Comparison of ENCODE assay signal across 8 cellular contexts in genomic region chr3:189148090-189148507, GRCh38. TPM values are rescaled to one million over a fixed set of nuclear protein-coding genes. Genes with fewer than 3 reads are reported as not detected.
DNase-seq lines count a peak whose midpoint lies in the region; ATAC-seq and TF ChIP-seq lines count a peak whose summit lies in the region.

No MANE protein-coding gene starts in this region.

- WGBS in prostate gland: 32% methylated on average over 6 of the region's 6 CpGs
- 24 to 27% methylated on average over 6 of the region's 6 CpGs for WGBS in aorta, 2 donors

- intact Hi-C loops in cardiac septum (cut with DNase I) (loop anchor here (2.0 to 10.0 kb wide), 3 partner anchors 191 to 1409 kb away; no protein-coding TSS in a partner anchor), prostate gland (cut with DNase I) (loop anchor here (5.0 kb wide), 2 partner anchors 191 to 1411 kb away; no protein-coding TSS in a partner anchor), aorta (cut with DNase I) (loop anchor here (5.0 to 10.0 kb wide), 3 partner anchors 183 to 1413 kb away; no protein-coding TSS in a partner anchor)

- H3K9me3 ChIP-seq in prostate gland (no peaks in the 10 kb centered on the region), aorta (ENCODE audit: control insufficient read depth, low read length) (no peaks in the 10 kb centered on the region)

- no peak overlapping the region for H3K4me3 ChIP-seq in prostate gland
- H3K4me3 ChIP-seq in aorta (ENCODE audit: low read length in 2 of 2): no peak overlapping the region

- H3K27ac ChIP-seq in prostate gland: no peak overlapping the region
- no peak overlapping the region for H3K27ac ChIP-seq in aorta (ENCODE audit: low read depth in 1 of 2, low read length in 2 of 2)

- H3K4me3 Mint-ChIP-seq in activated naive CD8-positive, alpha-beta T cell treated with anti-CD3 and anti-CD28 coated beads, Interleukin-2, amount 10 ng/mL, durations not matched to agents 7 days and 5 days: no peak overlapping the region

- peak; percentile 79 for DNase-seq in DMS79 treated with DMSO at 0.1 percent for 48 hours (lab: John Stamatoyannopoulos, UW)
- peak; percentile 64 for DNase-seq in LoVo (ENCODE audit: low spot score)
- peak; percentile 63 for DNase-seq in SKM-1 (lab: John Stamatoyannopoulos, UW; ENCODE audit: unreplicated experiment)
- DNase-seq in activated naive CD8-positive, alpha-beta T cell treated with anti-CD3 and anti-CD28 coated beads, Interleukin-2, amount 10 ng/mL, durations not matched to agents 7 days and 5 days: peak; percentile 42
- peak; percentile 77 for DNase-seq in cardiac septum (ENCODE audit: low spot score)
- DNase-seq in prostate gland (ENCODE audit: low spot score): peak; percentile 49
- peak; percentile 67 to 79 for DNase-seq in aorta

- no peaks in the 10 kb centered on the region for H3K27me3 Mint-ChIP-seq in activated naive CD8-positive, alpha-beta T cell treated with anti-CD3 and anti-CD28 coated beads, Interleukin-2, amount 10 ng/mL, durations not matched to agents 7 days and 5 days

- H3K27ac Mint-ChIP-seq in activated naive CD8-positive, alpha-beta T cell treated with anti-CD3 and anti-CD28 coated beads, Interleukin-2, amount 10 ng/mL, durations not matched to agents 7 days and 5 days: no peak overlapping the region

- POLR2A ChIA-PET in activated naive CD8-positive, alpha-beta T cell treated with anti-CD3 and anti-CD28 coated beads, Interleukin-2, amount 10 ng/mL, durations not matched to agents 7 days and 5 days (lab: Charles Lee): no interaction called here

- TF ChIP-seq POLR2A in prostate gland (IDR thresholded peaks at IDR 0.05): no peak

- TF ChIP-seq CTCF in prostate gland (IDR thresholded peaks at IDR 0.05): peak; percentile 66 to 88 (median 88)

- no peaks in the 10 kb centered on the region for H3K36me3 Mint-ChIP-seq in activated naive CD8-positive, alpha-beta T cell treated with anti-CD3 and anti-CD28 coated beads, Interleukin-2, amount 10 ng/mL, durations not matched to agents 7 days and 5 days

- no peaks in the 10 kb centered on the region for H3K36me3 ChIP-seq in prostate gland
- no peaks in the 10 kb centered on the region for H3K36me3 ChIP-seq in aorta (ENCODE audit: control insufficient read depth in 1 of 2, insufficient read depth in 2 of 2, low read length in 1 of 2)

- H3K27me3 ChIP-seq in prostate gland (replicated peaks; ENCODE audit: insufficient read depth) (no peaks in the 10 kb centered on the region), aorta (ENCODE audit: control insufficient read depth in 1 of 2, insufficient read depth in 2 of 2, low read length in 1 of 2) (no peaks in the 10 kb centered on the region)

- no peaks in the 10 kb centered on the region for H3K9me3 Mint-ChIP-seq in activated naive CD8-positive, alpha-beta T cell treated with anti-CD3 and anti-CD28 coated beads, Interleukin-2, amount 10 ng/mL, durations not matched to agents 7 days and 5 days

- H3K4me1 ChIP-seq in prostate gland (replicated peaks) (no peaks in the 10 kb centered on the region), aorta (ENCODE audit: control insufficient read depth in 1 of 2, insufficient read depth in 2 of 2, low read length in 2 of 2) (no peaks in the 10 kb centered on the region)

- peaks cover 16% of the 10 kb centered on the region for H3K4me1 Mint-ChIP-seq in activated naive CD8-positive, alpha-beta T cell treated with anti-CD3 and anti-CD28 coated beads, Interleukin-2, amount 10 ng/mL, durations not matched to agents 7 days and 5 days

- peak; percentile 69 for ATAC-seq in GM21717 (IDR thresholded peaks at IDR 0.05; ENCODE audit: unreplicated experiment)
- peak; percentile 63 for ATAC-seq in activated naive CD8-positive, alpha-beta T cell treated with anti-CD3 and anti-CD28 coated beads, Interleukin-2, amount 10 ng/mL, durations not matched to agents 7 days and 5 days (ENCODE audit: low read depth)
- ATAC-seq in aorta (ENCODE audit: low FRiP score): peak; percentile 88

RNA-seq across cellular contexts. Expression of gene TPRG1, which starts 23.7 kb away (rescaled TPM):
- total RNA-seq in activated naive CD8-positive, alpha-beta T cell treated with anti-CD3 and anti-CD28 coated beads, Interleukin-2, amount 10 ng/mL, durations not matched to agents 7 days and 5 days: 10 to 100 TPM; 42.4 to 50.9 TPM
- 2.2 TPM for total RNA-seq in cardiac septum
- 1 to 10 TPM; 1.7 to 4.7 TPM for total RNA-seq in prostate gland
- total RNA-seq in aorta: 10 to 100 TPM; 14.9 to 19.8 TPM
- polyA plus RNA-seq in aorta: 1 to 10 TPM; 4.5 to 7.2 TPM
